ENCODE assay signal across 23 cellular contexts in the genomic region with DNA sequence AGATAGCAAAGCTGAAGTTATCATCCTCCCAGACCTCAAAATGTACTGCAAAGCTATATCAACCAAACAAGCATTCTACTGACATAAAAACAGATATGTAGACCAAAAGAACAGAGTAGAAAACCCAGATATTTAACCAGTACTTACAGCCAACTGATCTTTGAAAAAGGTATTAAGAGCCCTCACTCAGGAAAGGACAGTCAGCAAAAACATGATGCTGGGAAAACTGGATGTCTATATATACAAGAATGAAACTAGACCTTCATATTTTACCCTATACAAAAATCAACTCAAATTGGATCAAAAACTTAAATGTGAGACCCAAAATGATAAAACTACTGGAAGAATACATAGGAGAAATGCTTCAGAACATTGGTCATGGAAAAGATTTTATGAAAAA.
DNase-seq lines count a peak whose midpoint lies in the region; ATAC-seq, FAIRE-seq and TF ChIP-seq lines count a peak whose summit lies in the region.
"Had no signal": no experiment of that assay in that cellular context is flagged by ENCODE, and none has a peak within 500 bp of the region (broad histone marks: within the 10 kb centered on the region; RNA-seq: fewer than 3 reads in every experiment).

No MANE protein-coding gene starts in this region.

- CTCF ChIA-PET in K562 (lab: Yijun Ruan, JAX; ENCODE audit: low intra/inter-chr PET ratio), result interaction anchor here (0.7 kb wide), 1 partner anchor 20 kb away, joined by 4 read pairs; no protein-coding TSS in a partner anchor

- no peak overlapping the region for H3K27ac ChIP-seq in ACC112 (ENCODE audit: low read depth, low read length)
- H3K27ac ChIP-seq in K562 (ENCODE audit: extremely low read depth, low read depth, low read length), result no peak overlapping the region
- H3K27ac ChIP-seq: 22Rv1, A549, BLaER1 had no signal

- BruUV-seq in K562 (replicated peaks; lab: Mats Ljungman, UMichigan), result no TSS peak

- in situ Hi-C loops in K562 (cut with MboI), result no loop called here

- H3K4me2 ChIP-seq in K562 (ENCODE audit: insufficient read depth, low read length), result no peak overlapping the region
- H3K4me2 ChIP-seq: A549, BLaER1 had no signal

- DNase-seq in K562 (ENCODE audit: extremely low read depth in 1 of 4, low spot score in 3 of 4) (no peak), NCI-H1417 treated with DMSO at 0.1 percent for 48 hours (lab: John Stamatoyannopoulos, UW) (no peak), pons (ENCODE audit: low spot score) (no peak)
- DNase-seq: ACHN; BE2C; C1 segment of cervical spinal cord; CD4-positive, alpha-beta memory T cell; CD4-positive, CD25-positive, alpha-beta regulatory T cell; CD8-positive, alpha-beta memory T cell; COR-L47; DMS 273 treated with DMSO at 0.1 percent for 48 hours; DMS153; DMS53; DMS79; GDM1 had no signal

- FAIRE-seq in G401.6 (lab: Jason Lieb, UNC) (peak; percentile 72), K562 (lab: Jason Lieb, UNC) (no peak)
- FAIRE-seq: A549, GM12878, GM12892, GM18507 had no signal

- no peak overlapping the region for H3K4me3 ChIP-seq in ACC112 (ENCODE audit: low read depth, low read length)
- no peak overlapping the region for H3K4me3 ChIP-seq in K562
- H3K4me3 ChIP-seq: A549, BLaER1, GM12878 had no signal

- no peaks in the 10 kb centered on the region for H3K9me3 ChIP-seq in K562 (replicated peaks; ENCODE audit: control insufficient read depth, insufficient read depth, low read depth, low read length)
- H3K9me3 ChIP-seq: A549, BE2C, BLaER1 had no signal

- no peak for TF ChIP-seq EP300 in K562 (IDR thresholded peaks at IDR 0.05; ENCODE audit: low read length)

- H3K36me3 ChIP-seq in ACC112 (ENCODE audit: insufficient read depth, low read length) (no peaks in the 10 kb centered on the region), K562 (ENCODE audit: control insufficient read depth, insufficient read depth, low read length) (no peaks in the 10 kb centered on the region)
- H3K36me3 ChIP-seq: BE2C, BLaER1 had no signal

- TF ChIP-seq RAD21 in K562 (CRISPR knock-in tag; conservative IDR thresholded peaks at IDR 0.05 in 1 of 2, IDR thresholded peaks at IDR 0.05 in 1 of 2), result no peak

- no peaks in the 10 kb centered on the region for H4K20me1 ChIP-seq in K562 (replicated peaks; ENCODE audit: control insufficient read depth, insufficient read depth, low read length)
- H4K20me1 ChIP-seq: BLaER1 had no signal

- peak overlapping the region; percentile 22 for H2AFZ ChIP-seq in ACC112 (ENCODE audit: low read length, unreplicated experiment)
- no peak overlapping the region for H2AFZ ChIP-seq in K562 (ENCODE audit: low read depth, low read length)

- H3K9ac ChIP-seq in K562 (ENCODE audit: insufficient read depth in 1 of 2, low read depth in 2 of 2, low read length in 2 of 2), result no peak overlapping the region
- H3K9ac ChIP-seq: BLaER1 had no signal

- H3K9me1 ChIP-seq in K562 (ENCODE audit: control insufficient read depth, insufficient read depth, low read length), result no peaks in the 10 kb centered on the region

- no peak for ATAC-seq in K562
- ATAC-seq: A549, GM12878 had no signal

- no peak for TF ChIP-seq POLR2A in K562 (conservative IDR thresholded peaks at IDR 0.05)

- intact Hi-C loops in K562 (cut with micrococcal nuclease), result no loop called here

- H3K4me1 ChIP-seq in ACC112 (ENCODE audit: control insufficient read depth, insufficient read depth, low read length, unreplicated experiment) (no peaks in the 10 kb centered on the region), K562 (replicated peaks in 1 of 2; ENCODE audit: control insufficient read depth in 2 of 2, insufficient read depth in 2 of 2, low read length in 2 of 2) (no peaks in the 10 kb centered on the region)
- H3K4me1 ChIP-seq: A549, BE2C, BLaER1 had no signal

- H3K79me2 ChIP-seq in ACC112 (ENCODE audit: control insufficient read depth, insufficient read depth, low read length, unreplicated experiment) (no peaks in the 10 kb centered on the region), K562 (ENCODE audit: control insufficient read depth, insufficient read depth, low read length) (no peaks in the 10 kb centered on the region)

- H3K27me3 ChIP-seq in ACC112 (ENCODE audit: insufficient read depth, low read length), result no peaks in the 10 kb centered on the region
- no peaks in the 10 kb centered on the region for H3K27me3 ChIP-seq in K562 (ENCODE audit: control insufficient read depth in 2 of 2, insufficient read depth in 2 of 2, low read length in 2 of 2)
- H3K27me3 ChIP-seq: BE2C, BLaER1 had no signal

- POLR2A ChIA-PET in K562 (lab: Yijun Ruan, JAX), result no interaction called here

- no peak for TF ChIP-seq CTCF in K562 (IDR thresholded peaks at IDR 0.05 in 2 of 3, conservative IDR thresholded peaks at IDR 0.05 in 1 of 3; ENCODE audit: insufficient read depth in 2 of 3, low read depth in 1 of 3, low read length in 3 of 3)

TF ChIP-seq in K562, 482 proteins besides CTCF, POLR2A, EP300 and RAD21:
- TF ChIP-seq C11orf30 (IDR thresholded peaks at IDR 0.05; ENCODE audit: low read depth) (peak; percentile 57), FOXK1 (CRISPR knock-in tag; IDR thresholded peaks at IDR 0.05; ENCODE audit: borderline replicate concordance) (no peak), ZNF316 (IDR thresholded peaks at IDR 0.05) (peak; percentile 60; the same call in 1 of the 2 replicates), ZNF77 (CRISPR knock-in tag; IDR thresholded peaks at IDR 0.05) (no peak), ZNF311 (CRISPR knock-in tag; IDR thresholded peaks at IDR 0.05) (no peak), XRCC5 (IDR thresholded peaks at IDR 0.05; ENCODE audit: low read depth, low read length) (no peak), ZFP1 (CRISPR knock-in tag; IDR thresholded peaks at IDR 0.05) (no peak)
- TF ChIP-seq, protein P1, sequence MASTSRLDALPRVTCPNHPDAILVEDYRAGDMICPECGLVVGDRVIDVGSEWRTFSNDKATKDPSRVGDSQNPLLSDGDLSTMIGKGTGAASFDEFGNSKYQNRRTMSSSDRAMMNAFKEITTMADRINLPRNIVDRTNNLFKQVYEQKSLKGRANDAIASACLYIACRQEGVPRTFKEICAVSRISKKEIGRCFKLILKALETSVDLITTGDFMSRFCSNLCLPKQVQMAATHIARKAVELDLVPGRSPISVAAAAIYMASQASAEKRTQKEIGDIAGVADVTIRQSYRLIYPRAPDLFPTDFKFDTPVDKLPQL (IDR thresholded peaks at IDR 0.05; ENCODE audit: extremely low read depth, insufficient read length), result no peak
- TF ChIP-seq, protein P2, sequence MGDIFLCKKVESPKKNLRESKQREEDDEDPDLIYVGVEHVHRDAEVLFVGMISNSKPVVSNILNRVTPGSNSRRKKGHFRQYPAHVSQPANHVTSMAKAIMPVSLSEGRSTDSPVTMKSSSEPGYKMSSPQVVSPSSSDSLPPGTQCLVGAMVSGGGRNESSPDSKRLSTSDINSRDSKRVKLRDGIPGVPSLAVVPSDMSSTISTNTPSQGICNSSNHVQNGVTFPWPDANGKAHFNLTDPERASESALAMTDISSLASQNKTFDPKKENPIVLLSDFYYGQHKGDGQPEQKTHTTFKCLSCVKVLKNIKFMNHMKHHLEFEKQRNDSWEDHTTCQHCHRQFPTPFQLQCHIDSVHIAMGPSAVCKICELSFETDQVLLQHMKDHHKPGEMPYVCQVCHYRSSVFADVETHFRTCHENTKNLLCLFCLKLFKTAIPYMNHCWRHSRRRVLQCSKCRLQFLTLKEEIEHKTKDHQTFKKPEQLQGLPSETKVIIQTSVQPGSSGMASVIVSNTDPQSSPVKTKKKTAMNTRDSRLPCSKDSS (IDR thresholded peaks at IDR 0.05; ENCODE audit: low read depth, partially characterized antibody), result no peak
